Comparison of ENCODE assay signal across 15 cellular contexts in genomic region chr1:115142616-115143015, GRCh38. TPM values are rescaled to one million over a fixed set of nuclear protein-coding genes. Genes with fewer than 3 reads are reported as not detected.
DNase-seq lines count a peak whose midpoint lies in the region; ATAC-seq and TF ChIP-seq lines count a peak whose summit lies in the region.
"Had no signal": no experiment of that assay in that cellular context is flagged by ENCODE, and none has a peak within 500 bp of the region (broad histone marks: within the 10 kb centered on the region; RNA-seq: fewer than 3 reads in every experiment).

No MANE protein-coding gene starts in this region.

- H3K36me3 ChIP-seq in adipocyte (ENCODE audit: control insufficient read depth, insufficient read depth, low read length, severe bottlenecking) (no peaks in the 10 kb centered on the region), smooth muscle cell (ENCODE audit: low read depth) (no peaks in the 10 kb centered on the region)
- H3K36me3 ChIP-seq: pancreas, SJCRH30, spleen had no signal

- no peaks in the 10 kb centered on the region for H3K79me2 ChIP-seq in smooth muscle cell (ENCODE audit: low read depth)

- peak overlapping the region; percentile 15 for H2AFZ ChIP-seq in smooth muscle cell (ENCODE audit: low read depth)

- TF ChIP-seq CTCF in foreskin keratinocyte (conservative IDR thresholded peaks at IDR 0.05) (peak; percentile 51), smooth muscle cell (IDR thresholded peaks at IDR 0.05; ENCODE audit: borderline replicate concordance, insufficient read depth, poor library complexity, severe bottlenecking) (no peak)

- H3K27ac ChIP-seq in foreskin keratinocyte (no peak overlapping the region), smooth muscle cell (ENCODE audit: low read depth) (no peak overlapping the region)
- H3K27ac ChIP-seq: epithelial cell of prostate, KMS-11, pancreas, SJCRH30, spleen had no signal

- H3K4me3 ChIP-seq in adipocyte (ENCODE audit: low read length): no peak overlapping the region
- no peak overlapping the region for H3K4me3 ChIP-seq in smooth muscle cell
- H3K4me3 ChIP-seq: pancreas, SJCRH30, spleen had no signal

- no peak overlapping the region for H3K9ac ChIP-seq in adipocyte (ENCODE audit: low read length)
- no peak overlapping the region for H3K9ac ChIP-seq in smooth muscle cell (ENCODE audit: low read depth)
- H3K9ac ChIP-seq: KMS-11 had no signal

- no peak overlapping the region for H3K4me2 ChIP-seq in smooth muscle cell
- H3K4me2 ChIP-seq: KMS-11 had no signal

- no peaks in the 10 kb centered on the region for H4K20me1 ChIP-seq in smooth muscle cell (ENCODE audit: low read depth)

- H3K9me3 ChIP-seq in adipocyte (ENCODE audit: control insufficient read depth, low read length) (no peaks in the 10 kb centered on the region), smooth muscle cell (replicated peaks; ENCODE audit: low read depth) (no peaks in the 10 kb centered on the region)
- H3K9me3 ChIP-seq: pancreas, SJCRH30, spleen had no signal

- H3K27me3 ChIP-seq in adipocyte (replicated peaks; ENCODE audit: control insufficient read depth, insufficient read depth, low read length) (no peaks in the 10 kb centered on the region), foreskin keratinocyte (no peaks in the 10 kb centered on the region), smooth muscle cell (ENCODE audit: low read depth) (no peaks in the 10 kb centered on the region)
- H3K27me3 ChIP-seq: SJCRH30 had no signal

- H3K4me1 ChIP-seq in adipocyte (ENCODE audit: control insufficient read depth, insufficient read depth, low read length): peaks cover 26% of the 10 kb centered on the region
- H3K4me1 ChIP-seq in foreskin keratinocyte: no peaks in the 10 kb centered on the region
- H3K4me1 ChIP-seq in smooth muscle cell (ENCODE audit: low read depth): peaks cover 1% of the 10 kb centered on the region
- H3K4me1 ChIP-seq: pancreas had no signal

- 58% methylated on average over 3 of the region's 3 CpGs for WGBS in smooth muscle cell (ENCODE audit: low lambda C conversion rate)

- DNase-seq in NCI-H2171 treated with DMSO at 0.1 percent for 48 hours (lab: John Stamatoyannopoulos, UW) (peak; percentile 32), NCI-H2171 (lab: John Stamatoyannopoulos, UW) (no peak), adipocyte (ENCODE audit: low read depth) (peak; percentile 63), foreskin keratinocyte (peak in 1 of 2 donors; percentile 37), smooth muscle cell (lab: John Stamatoyannopoulos, UW; ENCODE audit: unreplicated experiment) (no peak), NCI-H82 (lab: John Stamatoyannopoulos, UW) (no peak)
- DNase-seq in activated CD4-positive, alpha-beta T cell treated with anti-CD3 and anti-CD28 coated beads, Interleukin-2, amount 50 U/mL, for 1 hour: no peak
- DNase-seq: activated naive CD4-positive, alpha-beta T cell treated with anti-CD3 and anti-CD28 coated beads, Interleukin-2, amount 50 U/mL, for 16 hours; midbrain; pancreas; SJCRH30; spleen had no signal

- no peak for ATAC-seq in foreskin keratinocyte
- ATAC-seq in esophagus mucosa: no peak
- ATAC-seq: pancreas had no signal

- no peaks in the 10 kb centered on the region for H3F3A ChIP-seq in smooth muscle cell (ENCODE audit: low read depth)

RNA-seq across cellular contexts. Expression of gene TSPAN2, which starts 53.3 kb away (rescaled TPM):
- 0.32 and 0.48 TPM in 2 replicates for total RNA-seq in foreskin keratinocyte
- polyA plus RNA-seq in foreskin keratinocyte: 0.17 and 0.30 TPM in 2 replicates
- 10.9 and 17.4 TPM in 2 replicates for total RNA-seq in smooth muscle cell
- 13.8 and 26.9 TPM in 2 replicates for polyA plus RNA-seq in smooth muscle cell
- total RNA-seq in esophagus mucosa: 0.68 TPM

Comparison
In these comparisons a context has a peak if more than half of its experiments do, and no peak if none do; other contexts are left out.
1. DNase-seq: peak in NCI-H2171 treated with DMSO at 0.1 percent for 48 hours (single experiment) and adipocyte (single experiment); none in NCI-H2171 (single experiment), smooth muscle cell (single experiment), NCI-H82 (single experiment) and activated CD4-positive, alpha-beta T cell treated with anti-CD3 and anti-CD28 coated beads, Interleukin-2, amount 50 U/mL, for 1 hour (single experiment).